9 cellular contexts compared by ENCODE assay signal in genomic region chr19:13817018-13817614, GRCh38. TPM values are rescaled to one million over a fixed set of nuclear protein-coding genes. Genes with fewer than 3 reads are reported as not detected.
A peak's percentile ranks its signal among the peaks of the same experiment; 100 is the strongest.
DNase-seq lines count a peak whose midpoint lies in the region; ATAC-seq and TF ChIP-seq lines count a peak whose summit lies in the region.
"Had no signal": no experiment of that assay in that cellular context is flagged by ENCODE, and none has a peak within 500 bp of the region (broad histone marks: within the 10 kb centered on the region; RNA-seq: fewer than 3 reads in every experiment).

No MANE protein-coding gene starts in this region.

- WGBS in smooth muscle cell (ENCODE audit: low lambda C conversion rate), result 50% methylated on average over 11 of the region's 11 CpGs

- no peak for TF ChIP-seq CTCF in foreskin keratinocyte (conservative IDR thresholded peaks at IDR 0.05)
- no peak for TF ChIP-seq CTCF in smooth muscle cell (IDR thresholded peaks at IDR 0.05; ENCODE audit: borderline replicate concordance, insufficient read depth, poor library complexity, severe bottlenecking)

- H3K27me3 ChIP-seq in foreskin keratinocyte, result no peaks in the 10 kb centered on the region
- H3K27me3 ChIP-seq in smooth muscle cell (ENCODE audit: low read depth), result no peaks in the 10 kb centered on the region

- peak overlapping the region; percentile 24 for H3K4me2 ChIP-seq in smooth muscle cell

- H3F3A ChIP-seq in smooth muscle cell (ENCODE audit: low read depth), result no peaks in the 10 kb centered on the region

- peaks cover 4% of the 10 kb centered on the region for H4K20me1 ChIP-seq in smooth muscle cell (ENCODE audit: low read depth)

- H3K4me3 ChIP-seq in smooth muscle cell, result no peak overlapping the region

- H3K9ac ChIP-seq in smooth muscle cell (ENCODE audit: low read depth), result no peak overlapping the region

- no peaks in the 10 kb centered on the region for H3K36me3 ChIP-seq in smooth muscle cell (ENCODE audit: low read depth)

- H3K27ac ChIP-seq in foreskin keratinocyte (no peak overlapping the region), smooth muscle cell (ENCODE audit: low read depth) (no peak overlapping the region)

- no peaks in the 10 kb centered on the region for H3K79me2 ChIP-seq in smooth muscle cell (ENCODE audit: low read depth)

- H3K9me3 ChIP-seq in smooth muscle cell (replicated peaks; ENCODE audit: low read depth), result no peaks in the 10 kb centered on the region

- no peak overlapping the region for H2AFZ ChIP-seq in smooth muscle cell (ENCODE audit: low read depth)

- no peaks in the 10 kb centered on the region for H3K4me1 ChIP-seq in foreskin keratinocyte
- H3K4me1 ChIP-seq in smooth muscle cell (ENCODE audit: low read depth), result peaks cover 4% of the 10 kb centered on the region

- ATAC-seq in foreskin keratinocyte (peak; percentile 56), GM19452 (IDR thresholded peaks at IDR 0.05; ENCODE audit: unreplicated experiment) (no peak), HG03439 (IDR thresholded peaks at IDR 0.05; ENCODE audit: unreplicated experiment) (no peak)

- DNase-seq in DMS 273 (lab: John Stamatoyannopoulos, UW; ENCODE audit: unreplicated experiment) (peak; percentile 38), DMS 273 treated with DMSO at 0.1 percent for 48 hours (lab: John Stamatoyannopoulos, UW) (no peak), NCI-H510A (lab: John Stamatoyannopoulos, UW) (peak; percentile 94), foreskin keratinocyte (no peak), smooth muscle cell (lab: John Stamatoyannopoulos, UW; ENCODE audit: unreplicated experiment) (peak; percentile 28), kidney tubule cell (ENCODE audit: low spot score) (no peak)

RNA-seq across cellular contexts. Expression of gene ZSWIM4, which starts 21.9 kb away (rescaled TPM):
- 4.3 and 5.6 TPM in 2 replicates for total RNA-seq in foreskin keratinocyte
- polyA plus RNA-seq in foreskin keratinocyte, result 2.1 and 3.1 TPM in 2 replicates
- total RNA-seq in smooth muscle cell, result 3.0 and 4.7 TPM in 2 replicates
- 5.8 and 8.2 TPM in 2 replicates for polyA plus RNA-seq in smooth muscle cell

RNA-seq across cellular contexts. Expression of gene C19orf53, which starts 42.9 kb away (rescaled TPM):
- total RNA-seq in foreskin keratinocyte (189 and 192 TPM in 2 replicates), smooth muscle cell (117 and 192 TPM in 2 replicates)
- polyA plus RNA-seq in foreskin keratinocyte (228 and 252 TPM in 2 replicates), smooth muscle cell (298 TPM in 2 replicates)

RNA-seq across cellular contexts. Expression of gene MRI1, which starts 52.8 kb away (rescaled TPM):
- total RNA-seq in foreskin keratinocyte (28.3 and 34.6 TPM in 2 replicates), smooth muscle cell (17.3 and 20.2 TPM in 2 replicates)
- polyA plus RNA-seq in foreskin keratinocyte (17.6 and 19.0 TPM in 2 replicates), smooth muscle cell (9.3 and 11.7 TPM in 2 replicates)

RNA-seq across cellular contexts. Expression of gene NANOS3, which starts 59.8 kb away (rescaled TPM):
- total RNA-seq in foreskin keratinocyte, result 0.56 and 1.2 TPM in 2 replicates
- polyA plus RNA-seq in foreskin keratinocyte, result 0.64 and 1.3 TPM in 2 replicates
- total RNA-seq in smooth muscle cell, result not detected in 2 replicates
- 2.7 and 2.8 TPM in 2 replicates for polyA plus RNA-seq in smooth muscle cell
- total RNA-seq: naive thymus-derived CD8-positive, alpha-beta T cell had no signal
- polyA plus RNA-seq: naive thymus-derived CD8-positive, alpha-beta T cell had no signal

Comparison
In these comparisons a context has a peak if more than half of its experiments do, and no peak if none do; other contexts are left out.
1. DNase-seq: peak in DMS 273 (single experiment), NCI-H510A (single experiment) and smooth muscle cell (single experiment); none in DMS 273 treated with DMSO at 0.1 percent for 48 hours (single experiment), foreskin keratinocyte (0 of 2) and kidney tubule cell (single experiment).